In genomic region chr10:6220418-6221191, GRCh38 we compare ENCODE assay signal across 20 cellular contexts. TPM values are rescaled to one million over a fixed set of nuclear protein-coding genes. Genes with fewer than 3 reads are reported as not detected.
DNase-seq lines count a peak whose midpoint lies in the region; ATAC-seq and TF ChIP-seq lines count a peak whose summit lies in the region.
"Had no signal": no experiment of that assay in that cellular context is flagged by ENCODE, and none has a peak within 500 bp of the region (broad histone marks: within the 10 kb centered on the region; RNA-seq: fewer than 3 reads in every experiment).

No MANE protein-coding gene starts in this region.

- H3F3A ChIP-seq in smooth muscle cell (ENCODE audit: low read depth): peaks cover 36% of the 10 kb centered on the region

- no peak overlapping the region for H2AFZ ChIP-seq in smooth muscle cell (ENCODE audit: low read depth)

- peak overlapping the region; percentile 82 for H3K27ac Mint-ChIP-seq in activated CD8-positive, alpha-beta T cell treated with anti-CD3 and anti-CD28 coated beads, Interleukin-2, amount 10 ng/mL, durations not matched to agents 7 days and 5 days
- no peak overlapping the region for H3K27ac Mint-ChIP-seq in activated CD8-positive, alpha-beta T cell treated with anti-CD3 and anti-CD28 coated beads for 36 hours
- H3K27ac Mint-ChIP-seq in glutamatergic neuron (ENCODE audit: unreplicated experiment) (peak overlapping the region; percentile 4), endodermal cell (no peak overlapping the region)
- H3K27ac Mint-ChIP-seq: activated CD4-positive, alpha-beta T cell treated with anti-CD3 and anti-CD28 coated beads, Interleukin-2, amount 10 ng/mL, durations not matched to agents 7 days and 5 days had no signal

- intact Hi-C loops in activated CD8-positive, alpha-beta T cell treated with anti-CD3 and anti-CD28 coated beads for 36 hours (cut with micrococcal nuclease): no loop called here

- WGBS in smooth muscle cell (ENCODE audit: low lambda C conversion rate): 95% methylated on average over 32 of the region's 32 CpGs
- WGBS in endodermal cell (ENCODE audit: insufficient coverage in 1 of 2, insufficient read length in 1 of 2), 2 experiments: 91 to 93% methylated on average over 9 to 32 of the region's 32 CpGs

- H3K4me1 Mint-ChIP-seq in activated CD8-positive, alpha-beta T cell treated with anti-CD3 and anti-CD28 coated beads, Interleukin-2, amount 10 ng/mL, durations not matched to agents 7 days and 5 days (ENCODE audit: low read depth): peaks cover 6% of the 10 kb centered on the region
- no peaks in the 10 kb centered on the region for H3K4me1 Mint-ChIP-seq in activated CD8-positive, alpha-beta T cell treated with anti-CD3 and anti-CD28 coated beads for 36 hours (ENCODE audit: low read depth)
- H3K4me1 Mint-ChIP-seq in glutamatergic neuron (ENCODE audit: low read depth, unreplicated experiment): no peaks in the 10 kb centered on the region
- H3K4me1 Mint-ChIP-seq in endodermal cell: no peaks in the 10 kb centered on the region
- H3K4me1 Mint-ChIP-seq: CD4-positive, CD25-positive, alpha-beta regulatory T cell had no signal

- H3K9me3 Mint-ChIP-seq in activated CD8-positive, alpha-beta T cell treated with anti-CD3 and anti-CD28 coated beads, Interleukin-2, amount 10 ng/mL, durations not matched to agents 7 days and 5 days (ENCODE audit: insufficient read depth): no peaks in the 10 kb centered on the region
- H3K9me3 Mint-ChIP-seq in activated CD8-positive, alpha-beta T cell treated with anti-CD3 and anti-CD28 coated beads for 36 hours: no peaks in the 10 kb centered on the region
- H3K9me3 Mint-ChIP-seq in glutamatergic neuron (ENCODE audit: unreplicated experiment) (peaks cover 7% of the 10 kb centered on the region), endodermal cell (no peaks in the 10 kb centered on the region)
- H3K9me3 Mint-ChIP-seq: activated CD4-positive, alpha-beta T cell treated with anti-CD3 and anti-CD28 coated beads, Interleukin-2, amount 10 ng/mL, durations not matched to agents 7 days and 5 days; CD4-positive, CD25-positive, alpha-beta regulatory T cell had no signal

- H3K36me3 ChIP-seq in smooth muscle cell (ENCODE audit: low read depth) (peaks cover 14% of the 10 kb centered on the region), endodermal cell (ENCODE audit: control insufficient read depth, insufficient read depth, low read length) (peaks cover 91% of the 10 kb centered on the region)

- no peak for TF ChIP-seq CTCF in activated CD8-positive, alpha-beta T cell treated with anti-CD3 and anti-CD28 coated beads for 36 hours (IDR thresholded peaks at IDR 0.05)
- TF ChIP-seq CTCF in RWPE1 (conservative IDR thresholded peaks at IDR 0.05; ENCODE audit: low read depth) (no peak), glutamatergic neuron (IDR thresholded peaks at IDR 0.05; ENCODE audit: partially characterized antibody, unreplicated experiment) (no peak), smooth muscle cell (IDR thresholded peaks at IDR 0.05; ENCODE audit: borderline replicate concordance, insufficient read depth, poor library complexity, severe bottlenecking) (no peak), endodermal cell (conservative IDR thresholded peaks at IDR 0.05) (no peak)

- H3K27me3 Mint-ChIP-seq in activated CD8-positive, alpha-beta T cell treated with anti-CD3 and anti-CD28 coated beads, Interleukin-2, amount 10 ng/mL, durations not matched to agents 7 days and 5 days (ENCODE audit: low read depth): no peaks in the 10 kb centered on the region
- H3K27me3 Mint-ChIP-seq in activated CD8-positive, alpha-beta T cell treated with anti-CD3 and anti-CD28 coated beads for 36 hours: no peaks in the 10 kb centered on the region
- peaks cover 6% of the 10 kb centered on the region for H3K27me3 Mint-ChIP-seq in glutamatergic neuron (ENCODE audit: unreplicated experiment)
- no peaks in the 10 kb centered on the region for H3K27me3 Mint-ChIP-seq in endodermal cell (ENCODE audit: insufficient read depth)
- H3K27me3 Mint-ChIP-seq: activated CD4-positive, alpha-beta T cell treated with anti-CD3 and anti-CD28 coated beads, Interleukin-2, amount 10 ng/mL, durations not matched to agents 7 days and 5 days; CD4-positive, CD25-positive, alpha-beta regulatory T cell had no signal

- POLR2A ChIA-PET in activated CD8-positive, alpha-beta T cell treated with anti-CD3 and anti-CD28 coated beads, Interleukin-2, amount 10 ng/mL, durations not matched to agents 7 days and 5 days (lab: Charles Lee): no interaction called here
- POLR2A ChIA-PET in activated CD8-positive, alpha-beta T cell treated with anti-CD3 and anti-CD28 coated beads for 36 hours (lab: Charles Lee): interaction anchor here (0.8 kb wide), 1 partner anchor 13 kb away, joined by 3 read pairs; no protein-coding TSS in a partner anchor
- POLR2A ChIA-PET in RWPE1 (lab: Yijun Ruan, JAX; ENCODE audit: low non-redundant PET): no interaction called here

- H3K9ac ChIP-seq in smooth muscle cell (ENCODE audit: low read depth) (no peak overlapping the region), endodermal cell (ENCODE audit: extremely low read depth, low read length, poor library complexity, severe bottlenecking) (no peak overlapping the region)

- CTCF ChIA-PET in activated CD8-positive, alpha-beta T cell treated with anti-CD3 and anti-CD28 coated beads, Interleukin-2, amount 10 ng/mL, durations not matched to agents 7 days and 5 days (lab: Charles Lee): interaction anchor here (1.0 kb wide), 1 partner anchor 181 kb away, joined by 5 read pairs; no protein-coding TSS in a partner anchor
- CTCF ChIA-PET in activated CD8-positive, alpha-beta T cell treated with anti-CD3 and anti-CD28 coated beads for 36 hours (lab: Charles Lee): interaction anchor here (0.7 to 0.8 kb wide), 2 partner anchors 18 to 181 kb away, joined by 3 read pairs; no protein-coding TSS in a partner anchor
- CTCF ChIA-PET in RWPE1 (lab: Yijun Ruan, JAX): interaction anchor here (1.3 kb wide), 1 partner anchor 19 kb away, joined by 3 read pairs; no protein-coding TSS in a partner anchor

- no peak overlapping the region for H3K4me3 ChIP-seq in smooth muscle cell
- H3K4me3 ChIP-seq in endodermal cell (ENCODE audit: low read length): no peak overlapping the region
- H3K4me3 ChIP-seq: heart right ventricle, prostate gland, spleen, thyroid gland had no signal

- ATAC-seq in activated CD8-positive, alpha-beta T cell treated with anti-CD3 and anti-CD28 coated beads, Interleukin-2, amount 10 ng/mL, durations not matched to agents 7 days and 5 days: no peak
- ATAC-seq in activated CD8-positive, alpha-beta T cell treated with anti-CD3 and anti-CD28 coated beads for 36 hours: no peak
- ATAC-seq: heart right ventricle, PC-3 had no signal

- H4K20me1 ChIP-seq in smooth muscle cell (ENCODE audit: low read depth): peaks cover 100% of the 10 kb centered on the region

- H3K27ac ChIP-seq in RWPE1 (peak overlapping the region; percentile 97), smooth muscle cell (ENCODE audit: low read depth) (peak overlapping the region; percentile 86), endodermal cell (ENCODE audit: low read depth, low read length) (no peak overlapping the region)
- H3K27ac ChIP-seq: heart right ventricle, prostate gland, spleen, thyroid gland had no signal

- H3K27me3 ChIP-seq in smooth muscle cell (ENCODE audit: low read depth) (no peaks in the 10 kb centered on the region), endodermal cell (ENCODE audit: control insufficient read depth, insufficient read depth, low read length, poor library complexity, severe bottlenecking) (no peaks in the 10 kb centered on the region)
- H3K27me3 ChIP-seq: heart right ventricle, spleen, thyroid gland had no signal

- H3K4me3 Mint-ChIP-seq in activated CD8-positive, alpha-beta T cell treated with anti-CD3 and anti-CD28 coated beads, Interleukin-2, amount 10 ng/mL, durations not matched to agents 7 days and 5 days: no peak overlapping the region
- H3K4me3 Mint-ChIP-seq in activated CD8-positive, alpha-beta T cell treated with anti-CD3 and anti-CD28 coated beads for 36 hours: no peak overlapping the region
- H3K4me3 Mint-ChIP-seq in glutamatergic neuron (ENCODE audit: unreplicated experiment): no peak overlapping the region
- H3K4me3 Mint-ChIP-seq in endodermal cell: no peak overlapping the region
- H3K4me3 Mint-ChIP-seq: activated CD4-positive, alpha-beta T cell treated with anti-CD3 and anti-CD28 coated beads, Interleukin-2, amount 10 ng/mL, durations not matched to agents 7 days and 5 days had no signal

- no peak for DNase-seq in activated CD8-positive, alpha-beta T cell treated with anti-CD3 and anti-CD28 coated beads, Interleukin-2, amount 10 ng/mL, durations not matched to agents 7 days and 5 days
- DNase-seq in activated CD8-positive, alpha-beta T cell treated with anti-CD3 and anti-CD28 coated beads for 36 hours: no peak
- DNase-seq in RWPE1 (ENCODE audit: low spot score): no peak
- no peak for DNase-seq in glutamatergic neuron
- no peak for DNase-seq in smooth muscle cell (lab: John Stamatoyannopoulos, UW; ENCODE audit: unreplicated experiment)
- no peak for DNase-seq in ureter (ENCODE audit: low spot score)
- DNase-seq in endodermal cell: no peak
- DNase-seq in amygdala (lab: John Stamatoyannopoulos, UW): no peak
- DNase-seq: ACHN; activated CD4-positive, alpha-beta T cell treated with anti-CD3 and anti-CD28 coated beads, Interleukin-2, amount 10 ng/mL, durations not matched to agents 7 days and 5 days; caudate nucleus; CD4-positive, CD25-positive, alpha-beta regulatory T cell; DMS79 treated with DMSO at 0.1 percent for 48 hours; effector CD8-positive, alpha-beta T cell; heart right ventricle; NCI-H146; PC-3; spleen; thyroid gland had no signal

- no peak overlapping the region for H3K4me2 ChIP-seq in smooth muscle cell

- H3K36me3 Mint-ChIP-seq in activated CD8-positive, alpha-beta T cell treated with anti-CD3 and anti-CD28 coated beads, Interleukin-2, amount 10 ng/mL, durations not matched to agents 7 days and 5 days (ENCODE audit: low read depth): peaks cover 76% of the 10 kb centered on the region
- H3K36me3 Mint-ChIP-seq in activated CD8-positive, alpha-beta T cell treated with anti-CD3 and anti-CD28 coated beads for 36 hours (ENCODE audit: low read depth): peaks cover 71% of the 10 kb centered on the region
- H3K36me3 Mint-ChIP-seq in glutamatergic neuron (ENCODE audit: unreplicated experiment): peaks cover 16% of the 10 kb centered on the region
- H3K36me3 Mint-ChIP-seq in endodermal cell (ENCODE audit: low read depth): peaks cover 70% of the 10 kb centered on the region

- H3K9me3 ChIP-seq in smooth muscle cell (replicated peaks; ENCODE audit: low read depth): no peaks in the 10 kb centered on the region
- H3K9me3 ChIP-seq in endodermal cell (ENCODE audit: control insufficient read depth, low read length): no peaks in the 10 kb centered on the region
- H3K9me3 ChIP-seq: heart right ventricle, prostate gland, spleen, thyroid gland had no signal

- H3K79me2 ChIP-seq in smooth muscle cell (ENCODE audit: low read depth): peaks cover 5% of the 10 kb centered on the region

- H3K4me1 ChIP-seq in smooth muscle cell (ENCODE audit: low read depth) (peaks cover 14% of the 10 kb centered on the region), endodermal cell (ENCODE audit: control insufficient read depth, insufficient read depth, low read length) (no peaks in the 10 kb centered on the region)
- H3K4me1 ChIP-seq: prostate gland, spleen, thyroid gland had no signal

RNA-seq across cellular contexts. Expression of gene PFKFB3, which starts 17.9 kb away (rescaled TPM):
- 10 to 100 TPM; 93.0 to 97.3 TPM for total RNA-seq in activated CD8-positive, alpha-beta T cell treated with anti-CD3 and anti-CD28 coated beads, Interleukin-2, amount 10 ng/mL, durations not matched to agents 7 days and 5 days
- 100 to 1,000 TPM; 107 to 117 TPM for total RNA-seq in activated CD8-positive, alpha-beta T cell treated with anti-CD3 and anti-CD28 coated beads for 36 hours
- total RNA-seq in glutamatergic neuron (ENCODE audit: unreplicated experiment) (137 TPM), smooth muscle cell (45.7 and 61.3 TPM in 2 replicates), ureter (62.2 TPM), endodermal cell (10 to 100 TPM; 31.2 to 34.5 TPM)
- 68.3 and 73.4 TPM in 2 replicates for polyA plus RNA-seq in smooth muscle cell
- 32.6 TPM for polyA plus RNA-seq in endodermal cell (2013, experiment 1 of 2)
- polyA plus RNA-seq in endodermal cell (2013, experiment 2 of 2): 31.8 TPM

Comparison
In these comparisons a context has a peak if more than half of its experiments do, and no peak if none do; other contexts are left out.
1. H3K27ac Mint-ChIP-seq: peak in activated CD8-positive, alpha-beta T cell treated with anti-CD3 and anti-CD28 coated beads, Interleukin-2, amount 10 ng/mL, durations not matched to agents 7 days and 5 days (single experiment) and glutamatergic neuron (single experiment); none in activated CD8-positive, alpha-beta T cell treated with anti-CD3 and anti-CD28 coated beads for 36 hours (single experiment) and endodermal cell (single experiment).